Comparison of ENCODE assay signal across 8 cellular contexts in genomic region chr1:52140633-52141512, GRCh38. TPM values are rescaled to one million over a fixed set of nuclear protein-coding genes. Genes with fewer than 3 reads are reported as not detected.
A peak's percentile ranks its signal among the peaks of the same experiment; 100 is the strongest.
DNase-seq lines count a peak whose midpoint lies in the region; ATAC-seq and TF ChIP-seq lines count a peak whose summit lies in the region.

No MANE protein-coding gene starts in this region.

- no peak overlapping the region for H2AK5ac ChIP-seq in mesendoderm (ENCODE audit: low read length)

- no peak overlapping the region for H2BK120ac ChIP-seq in mesendoderm (ENCODE audit: low read depth, low read length)

- H3K56ac ChIP-seq in mesendoderm (ENCODE audit: low read length) = no peak overlapping the region

- H3K9me3 Mint-ChIP-seq in activated CD4-positive, alpha-beta T cell treated with anti-CD3 and anti-CD28 coated beads, Interleukin-2, amount 10 ng/mL, durations not matched to agents 7 days and 5 days = no peaks in the 10 kb centered on the region
- H3K9me3 Mint-ChIP-seq in activated CD8-positive, alpha-beta T cell treated with anti-CD3 and anti-CD28 coated beads for 36 hours = peaks cover 3% of the 10 kb centered on the region
- H3K9me3 Mint-ChIP-seq in immature natural killer cell = no peaks in the 10 kb centered on the region

- no peak for TF ChIP-seq CTCF in activated CD8-positive, alpha-beta T cell treated with anti-CD3 and anti-CD28 coated beads for 36 hours (IDR thresholded peaks at IDR 0.05)

- H3K4me1 ChIP-seq in mesendoderm (ENCODE audit: control insufficient read depth, low read depth, low read length) = no peaks in the 10 kb centered on the region

- peak overlapping the region; percentile 60 for H3K27ac Mint-ChIP-seq in activated CD4-positive, alpha-beta T cell treated with anti-CD3 and anti-CD28 coated beads, Interleukin-2, amount 10 ng/mL, durations not matched to agents 7 days and 5 days
- peak overlapping the region; percentile 70 for H3K27ac Mint-ChIP-seq in activated CD8-positive, alpha-beta T cell treated with anti-CD3 and anti-CD28 coated beads for 36 hours
- H3K27ac Mint-ChIP-seq in immature natural killer cell = peak overlapping the region in 2 of 6 donors; percentile 23 to 69

- no peaks in the 10 kb centered on the region for H3K36me3 ChIP-seq in mesendoderm (ENCODE audit: control insufficient read depth, insufficient read depth, low read length)

- H3K36me3 Mint-ChIP-seq in activated CD4-positive, alpha-beta T cell treated with anti-CD3 and anti-CD28 coated beads, Interleukin-2, amount 10 ng/mL, durations not matched to agents 7 days and 5 days (ENCODE audit: low read depth) = no peaks in the 10 kb centered on the region
- no peaks in the 10 kb centered on the region for H3K36me3 Mint-ChIP-seq in activated CD8-positive, alpha-beta T cell treated with anti-CD3 and anti-CD28 coated beads for 36 hours (ENCODE audit: low read depth)
- no peaks in the 10 kb centered on the region for H3K36me3 Mint-ChIP-seq in immature natural killer cell

- WGBS in mesendoderm (ENCODE audit: extremely low coverage, insufficient coverage, low lambda C conversion rate) = no CpG with 5 or more reads among the region's 2 CpGs

- no peaks in the 10 kb centered on the region for H3K27me3 ChIP-seq in mesendoderm (ENCODE audit: insufficient read depth, low read length, poor library complexity)

- no peak overlapping the region for H3K4ac ChIP-seq in mesendoderm (ENCODE audit: low read depth, low read length)

- CTCF ChIA-PET in activated CD4-positive, alpha-beta T cell treated with anti-CD3 and anti-CD28 coated beads, Interleukin-2, amount 10 ng/mL, durations not matched to agents 7 days and 5 days (lab: Charles Lee) = interaction anchor here (1.2 kb wide), 1 partner anchor 10 kb away, joined by 3 read pairs; no protein-coding TSS in a partner anchor
- CTCF ChIA-PET in activated CD8-positive, alpha-beta T cell treated with anti-CD3 and anti-CD28 coated beads for 36 hours (lab: Charles Lee) = interaction anchor here (1.1 to 2.3 kb wide), 3 partner anchors 13 to 156 kb away, joined by 4 to 7 read pairs (median 5); no protein-coding TSS in a partner anchor

- no peak overlapping the region for H4K8ac ChIP-seq in mesendoderm (ENCODE audit: low read depth, low read length)

- H2BK15ac ChIP-seq in mesendoderm (replicated peaks; ENCODE audit: low read depth) = no peak overlapping the region

- peaks cover 33% of the 10 kb centered on the region for H3K4me1 Mint-ChIP-seq in activated CD4-positive, alpha-beta T cell treated with anti-CD3 and anti-CD28 coated beads, Interleukin-2, amount 10 ng/mL, durations not matched to agents 7 days and 5 days
- peaks cover 43% of the 10 kb centered on the region for H3K4me1 Mint-ChIP-seq in activated CD8-positive, alpha-beta T cell treated with anti-CD3 and anti-CD28 coated beads for 36 hours (ENCODE audit: low read depth)
- H3K4me1 Mint-ChIP-seq in immature natural killer cell = peaks cover 23 to 39% of the 10 kb centered on the region in 2 donors

- no peak overlapping the region for H3K4me2 ChIP-seq in mesendoderm (ENCODE audit: low read length)

- H3K79me2 ChIP-seq in mesendoderm (ENCODE audit: control insufficient read depth, insufficient read depth, low read length) = no peaks in the 10 kb centered on the region

- no peak for DNase-seq in activated CD4-positive, alpha-beta T cell treated with anti-CD3 and anti-CD28 coated beads, Interleukin-2, amount 10 ng/mL, durations not matched to agents 7 days and 5 days
- DNase-seq in activated CD4-positive, alpha-beta T cell treated with anti-CD3 and anti-CD28 coated beads for 1 hour = no peak
- no peak for DNase-seq in activated CD8-positive, alpha-beta T cell treated with anti-CD3 and anti-CD28 coated beads for 36 hours
- DNase-seq in immature natural killer cell = no peak
- DNase-seq in mesendoderm = no peak

- H3K27ac ChIP-seq in temporal lobe (ENCODE audit: low read depth, low read length) = peak overlapping the region; percentile 79
- H3K27ac ChIP-seq in mesendoderm (ENCODE audit: low read depth, low read length) = no peak overlapping the region

- H3K9ac ChIP-seq in mesendoderm (ENCODE audit: low read length) = no peak overlapping the region

- peaks cover 34% of the 10 kb centered on the region for H3K27me3 Mint-ChIP-seq in activated CD4-positive, alpha-beta T cell treated with anti-CD3 and anti-CD28 coated beads, Interleukin-2, amount 10 ng/mL, durations not matched to agents 7 days and 5 days
- H3K27me3 Mint-ChIP-seq in activated CD8-positive, alpha-beta T cell treated with anti-CD3 and anti-CD28 coated beads for 36 hours = no peaks in the 10 kb centered on the region
- peaks cover 8 to 14% (median 10%) of the 10 kb centered on the region in 3 donors for H3K27me3 Mint-ChIP-seq in immature natural killer cell (ENCODE audit: low read depth in 3 of 3)

- intact Hi-C loops in activated CD8-positive, alpha-beta T cell treated with anti-CD3 and anti-CD28 coated beads for 36 hours (cut with micrococcal nuclease) = no loop called here

- no peak overlapping the region for H3K23ac ChIP-seq in mesendoderm (ENCODE audit: low read length)

- POLR2A ChIA-PET in activated CD4-positive, alpha-beta T cell treated with anti-CD3 and anti-CD28 coated beads, Interleukin-2, amount 10 ng/mL, durations not matched to agents 7 days and 5 days (lab: Charles Lee) = no interaction called here
- POLR2A ChIA-PET in activated CD8-positive, alpha-beta T cell treated with anti-CD3 and anti-CD28 coated beads for 36 hours (lab: Charles Lee) = interaction anchor here (0.6 to 0.7 kb wide), 3 partner anchors 332 to 529 kb away, joined by 3 read pairs; no protein-coding TSS in a partner anchor

- H3K18ac ChIP-seq in mesendoderm (ENCODE audit: low read length) = no peak overlapping the region

- H3K4me3 Mint-ChIP-seq in activated CD4-positive, alpha-beta T cell treated with anti-CD3 and anti-CD28 coated beads, Interleukin-2, amount 10 ng/mL, durations not matched to agents 7 days and 5 days = peak overlapping the region; percentile 75
- H3K4me3 Mint-ChIP-seq in activated CD8-positive, alpha-beta T cell treated with anti-CD3 and anti-CD28 coated beads for 36 hours = peak overlapping the region; percentile 69
- H3K4me3 Mint-ChIP-seq in immature natural killer cell = peak overlapping the region; percentile 79 to 85 (median 82)

- no peaks in the 10 kb centered on the region for H3K79me1 ChIP-seq in mesendoderm (ENCODE audit: low read length)

- H4K5ac ChIP-seq in mesendoderm (ENCODE audit: low read length) = no peak overlapping the region

- no peak overlapping the region for H3K4me3 ChIP-seq in mesendoderm (ENCODE audit: low read length)

- no peak overlapping the region for H2BK5ac ChIP-seq in mesendoderm (ENCODE audit: low read length)

- no peak for ATAC-seq in activated CD8-positive, alpha-beta T cell treated with anti-CD3 and anti-CD28 coated beads for 36 hours
- ATAC-seq in GM18498 (IDR thresholded peaks at IDR 0.05; ENCODE audit: unreplicated experiment) (no peak), GM21737 (IDR thresholded peaks at IDR 0.05; ENCODE audit: unreplicated experiment) (no peak)

RNA-seq across cellular contexts. Expression of gene ZFYVE9, which starts 1.0 kb away (rescaled TPM):
- 1 to 10 TPM; 1.5 to 1.6 TPM for total RNA-seq in activated CD4-positive, alpha-beta T cell treated with anti-CD3 and anti-CD28 coated beads, Interleukin-2, amount 10 ng/mL, durations not matched to agents 7 days and 5 days
- 1 to 10 TPM; 5.0 to 5.6 TPM for total RNA-seq in activated CD8-positive, alpha-beta T cell treated with anti-CD3 and anti-CD28 coated beads for 36 hours
- under 1 TPM in 2 of 3 donors, not detected in 1; 0.28 to 0.87 TPM for polyA plus RNA-seq in immature natural killer cell
- total RNA-seq in temporal lobe = 83.3 TPM
- polyA plus RNA-seq in mesendoderm (2013, experiment 1 of 2) = 10.9 TPM
- polyA plus RNA-seq in mesendoderm (2013, experiment 2 of 2) = 11.0 TPM

Comparison
In these comparisons a context has a peak if more than half of its experiments do, and no peak if none do; other contexts are left out.
1. RNA of gene ZFYVE9, which starts 1.0 kb away (total RNA-seq): 83.3 TPM in temporal lobe (single experiment); 5.0 to 5.6 TPM in activated CD8-positive, alpha-beta T cell treated with anti-CD3 and anti-CD28 coated beads for 36 hours and 1.5 to 1.6 TPM in activated CD4-positive, alpha-beta T cell treated with anti-CD3 and anti-CD28 coated beads, Interleukin-2, amount 10 ng/mL, durations not matched to agents 7 days and 5 days; every median in the first group is over 10 times any median in the second.
2. Peak in every context shown above with its lines, with median percentiles within 50 percentile points of each other: H3K4me3 Mint-ChIP-seq.